Comparison of ENCODE assay signal across 9 cellular contexts in genomic region chr18:50866765-50867164, GRCh38. TPM values are rescaled to one million over a fixed set of nuclear protein-coding genes. Genes with fewer than 3 reads are reported as not detected.
DNase-seq lines count a peak whose midpoint lies in the region; ATAC-seq and TF ChIP-seq lines count a peak whose summit lies in the region.
"Had no signal": no experiment of that assay in that cellular context is flagged by ENCODE, and none has a peak within 500 bp of the region (broad histone marks: within the 10 kb centered on the region; RNA-seq: fewer than 3 reads in every experiment).

No MANE protein-coding gene starts in this region.

- H3K36me3 Mint-ChIP-seq in osteocyte (ENCODE audit: unreplicated experiment) (no peaks in the 10 kb centered on the region), endodermal cell (ENCODE audit: low read depth) (no peaks in the 10 kb centered on the region)

- H3K27ac Mint-ChIP-seq in osteocyte (ENCODE audit: unreplicated experiment) (no peak overlapping the region), endodermal cell (no peak overlapping the region)

- H3K9me3 Mint-ChIP-seq in osteocyte (ENCODE audit: unreplicated experiment) (no peaks in the 10 kb centered on the region), endodermal cell (no peaks in the 10 kb centered on the region)

- DNase-seq in NCI-H1694 treated with DMSO at 0.1 percent for 48 hours (lab: John Stamatoyannopoulos, UW) (peak; percentile 16), colonic mucosa (peak; percentile 12), osteocyte (ENCODE audit: extremely low spot score, unreplicated experiment) (no peak), endodermal cell (no peak)
- no peak for DNase-seq in activated CD4-positive, alpha-beta T cell treated with anti-CD3 and anti-CD28 coated beads, Interleukin-2, amount 50 U/mL, for 4 hours

- no peaks in the 10 kb centered on the region for H3K4me1 ChIP-seq in colonic mucosa
- H3K4me1 ChIP-seq in endodermal cell (ENCODE audit: control insufficient read depth, insufficient read depth, low read length) = no peaks in the 10 kb centered on the region

- H3K36me3 ChIP-seq in colonic mucosa (no peaks in the 10 kb centered on the region), endodermal cell (ENCODE audit: control insufficient read depth, insufficient read depth, low read length) (no peaks in the 10 kb centered on the region)

- H3K4me1 Mint-ChIP-seq in osteocyte (ENCODE audit: unreplicated experiment) (peaks cover 18% of the 10 kb centered on the region), endodermal cell (peaks cover 3% of the 10 kb centered on the region)

- no peaks in the 10 kb centered on the region for H3K27me3 ChIP-seq in colonic mucosa
- H3K27me3 ChIP-seq in endodermal cell (ENCODE audit: control insufficient read depth, insufficient read depth, low read length, poor library complexity, severe bottlenecking) = no peaks in the 10 kb centered on the region

- no peak overlapping the region for H3K4me3 Mint-ChIP-seq in osteocyte (ENCODE audit: unreplicated experiment)
- no peak overlapping the region for H3K4me3 Mint-ChIP-seq in endodermal cell

- H3K27ac ChIP-seq in colonic mucosa = no peak overlapping the region
- H3K27ac ChIP-seq in endodermal cell (ENCODE audit: low read depth, low read length) = no peak overlapping the region

- H3K4me3 ChIP-seq in colonic mucosa (no peak overlapping the region), endodermal cell (ENCODE audit: low read length) (no peak overlapping the region)

- H3K9me3 ChIP-seq in colonic mucosa (no peaks in the 10 kb centered on the region), endodermal cell (ENCODE audit: control insufficient read depth, low read length) (no peaks in the 10 kb centered on the region)

- H3K27me3 Mint-ChIP-seq in osteocyte (ENCODE audit: unreplicated experiment) (peaks cover 18% of the 10 kb centered on the region), endodermal cell (ENCODE audit: insufficient read depth) (no peaks in the 10 kb centered on the region)

- H3K9ac ChIP-seq in colonic mucosa (ENCODE audit: low read depth in 2 of 2, low read length in 2 of 2) (no peak overlapping the region), endodermal cell (ENCODE audit: extremely low read depth, low read length, poor library complexity, severe bottlenecking) (no peak overlapping the region)

- intact Hi-C loops in colonic mucosa (cut with DNase I) = no loop called here

- no peak for ATAC-seq in GM19395 (IDR thresholded peaks at IDR 0.05; ENCODE audit: unreplicated experiment)
- ATAC-seq in GM18870 (IDR thresholded peaks at IDR 0.05; ENCODE audit: unreplicated experiment) = no peak
- ATAC-seq: esophagus mucosa had no signal

- TF ChIP-seq CTCF in GM12873 (IDR thresholded peaks at IDR 0.05; ENCODE audit: insufficient read depth, low read depth, low read length, missing control alignments) (peak; percentile 34), colonic mucosa (IDR thresholded peaks at IDR 0.05) (no peak), osteocyte (IDR thresholded peaks at IDR 0.05) (peak; percentile 29), endodermal cell (conservative IDR thresholded peaks at IDR 0.05) (no peak)

RNA-seq across cellular contexts. Expression of gene ME2, which starts 12.2 kb away (rescaled TPM):
- 10 to 100 TPM; 59.4 to 76.5 TPM for total RNA-seq in colonic mucosa
- 31.8 and 32.4 TPM in 2 replicates for total RNA-seq in osteocyte
- 10 to 100 TPM; 72.8 to 74.4 TPM for total RNA-seq in endodermal cell
- polyA plus RNA-seq in endodermal cell (2013, experiment 1 of 2) = 67.7 TPM
- polyA plus RNA-seq in endodermal cell (2013, experiment 2 of 2) = 66.3 TPM

RNA-seq across cellular contexts. Expression of gene MRO, which starts 46.9 kb away (rescaled TPM):
- under 1 TPM; 0.05 to 0.21 TPM for total RNA-seq in colonic mucosa
- total RNA-seq in osteocyte = not detected in 2 replicates
- under 1 TPM; 0.35 to 0.55 TPM for total RNA-seq in endodermal cell
- polyA plus RNA-seq in endodermal cell (2013, experiment 1 of 2) = 0.11 TPM
- not detected for polyA plus RNA-seq in endodermal cell (2013, experiment 2 of 2)
- total RNA-seq: esophagus mucosa had no signal

Comparison
In these comparisons a context has a peak if more than half of its experiments do, and no peak if none do; other contexts are left out.
1. CTCF ChIP-seq: peak in GM12873 (single experiment) and osteocyte (single experiment); none in colonic mucosa (single experiment) and endodermal cell (single experiment).
2. DNase-seq: peak in NCI-H1694 treated with DMSO at 0.1 percent for 48 hours (single experiment) and colonic mucosa (single experiment); none in osteocyte (single experiment), endodermal cell (single experiment) and activated CD4-positive, alpha-beta T cell treated with anti-CD3 and anti-CD28 coated beads, Interleukin-2, amount 50 U/mL, for 4 hours (0 of 2).